16 cellular contexts compared by ENCODE assay signal in genomic region chr22:27576815-27577564, GRCh38.
DNase-seq lines count a peak whose midpoint lies in the region; ATAC-seq and TF ChIP-seq lines count a peak whose summit lies in the region.
"Had no signal": no experiment of that assay in that cellular context is flagged by ENCODE, and none has a peak within 500 bp of the region (broad histone marks: within the 10 kb centered on the region; RNA-seq: fewer than 3 reads in every experiment).

No MANE protein-coding gene starts in this region.

- H3K4me1 Mint-ChIP-seq in GM23338: peaks cover 28% of the 10 kb centered on the region
- H3K4me1 Mint-ChIP-seq: memory B cell had no signal

- H2AFZ ChIP-seq in GM23338: no peak overlapping the region; the same call in 1 of the 2 replicates
- H2AFZ ChIP-seq: parathyroid adenoma had no signal

- no peak for TF ChIP-seq POLR2A in esophagus squamous epithelium (IDR thresholded peaks at IDR 0.05)

- no peaks in the 10 kb centered on the region for H3K79me2 ChIP-seq in GM23338 (replicated peaks; ENCODE audit: insufficient read depth)
- H3K79me2 ChIP-seq: parathyroid adenoma had no signal

- no peak overlapping the region for H3K4me3 Mint-ChIP-seq in GM23338
- H3K4me3 Mint-ChIP-seq: HFFc6, memory B cell had no signal

- H3K36me3 ChIP-seq in GM23338 (ENCODE audit: insufficient read depth) (no peaks in the 10 kb centered on the region), esophagus squamous epithelium (no peaks in the 10 kb centered on the region)
- H3K36me3 ChIP-seq: cardiac muscle cell, WERI-Rb-1 had no signal

- TF ChIP-seq CTCF in GM23338 (conservative IDR thresholded peaks at IDR 0.05; ENCODE audit: low read depth in 2 of 2): no peak
- no peak for TF ChIP-seq CTCF in esophagus squamous epithelium (IDR thresholded peaks at IDR 0.05)
- TF ChIP-seq CTCF in GM10266 (IDR thresholded peaks at IDR 0.05; ENCODE audit: control insufficient read depth, insufficient read depth, low read depth, missing control alignments): no peak

- ATAC-seq in GM23338 (peak; percentile 17; the same call in 1 of the 3 replicates), left cardiac atrium (peak; percentile 38 to 55), HG03280 (IDR thresholded peaks at IDR 0.05; ENCODE audit: unreplicated experiment) (no peak)

- 73 to 74% methylated on average over 17 to 18 of the region's 20 CpGs for WGBS in esophagus squamous epithelium, 2 donors

- no peaks in the 10 kb centered on the region for H3K9me3 ChIP-seq in esophagus squamous epithelium

- no peak overlapping the region for H3K27ac Mint-ChIP-seq in GM23338
- H3K27ac Mint-ChIP-seq: HFFc6, memory B cell had no signal

- H3K9me2 ChIP-seq in GM23338 (ENCODE audit: insufficient read depth): no peaks in the 10 kb centered on the region

- H3K27ac ChIP-seq in GM23338 (ENCODE audit: low read depth) (no peak overlapping the region), esophagus squamous epithelium (peak overlapping the region in 2 of 4 donors; percentile 16 to 28)
- H3K27ac ChIP-seq: cardiac muscle cell, parathyroid adenoma, WERI-Rb-1 had no signal

- H3F3A ChIP-seq in GM23338 (replicated peaks; ENCODE audit: low read depth): 0 out of 2 replicates have a peak, but pooled peaks cover 2% of the 10 kb centered on the region

- DNase-seq in GM23338 (ENCODE audit: low spot score) (peak; percentile 32), brain pericyte (ENCODE audit: low read depth, low spot score) (peak; percentile 58), left cardiac atrium (peak; percentile 34), non-pigmented ciliary epithelial cell (ENCODE audit: low read depth) (peak; percentile 38), NOMO-1 (lab: John Stamatoyannopoulos, UW; ENCODE audit: unreplicated experiment in 2 of 2) (no peak), esophagus squamous epithelium (lab: John Stamatoyannopoulos, UW) (no peak), GM10266 (ENCODE audit: extremely low spot score) (no peak)
- DNase-seq: activated effector memory CD4-positive, alpha-beta T cell treated with anti-CD3 and anti-CD28 coated beads, Interleukin-2, amount 50 U/mL, for 16 hours; HFFc6; stimulated activated CD4-positive, alpha-beta T cell treated with anti-CD3 and anti-CD28 coated beads, Interleukin-2, amount 100 ng/mL, for 24 hours; stimulated activated CD8-positive, alpha-beta memory T cell treated with anti-CD3 and anti-CD28 coated beads, Interleukin-4, amount 100 ng/mL, for 48 hours; WERI-Rb-1 had no signal

- no peaks in the 10 kb centered on the region; the same call in 2 of the 3 replicates for H3K9me3 Mint-ChIP-seq in GM23338

- H4K20me1 ChIP-seq in GM23338 (replicated peaks; ENCODE audit: insufficient read depth): 0 out of 2 replicates have a peak, but pooled peaks cover 3% of the 10 kb centered on the region

- no peaks in the 10 kb centered on the region for H3K36me3 Mint-ChIP-seq in GM23338 (ENCODE audit: low read depth)
- H3K36me3 Mint-ChIP-seq: memory B cell had no signal

- H3K4me3 ChIP-seq in GM23338: no peak overlapping the region
- H3K4me3 ChIP-seq in esophagus squamous epithelium: no peak overlapping the region
- H3K4me3 ChIP-seq: cardiac muscle cell had no signal

- H3K27me3 ChIP-seq in GM23338 (ENCODE audit: insufficient read depth): no peaks in the 10 kb centered on the region
- peaks cover 0 to 45% (median 0%) of the 10 kb centered on the region in 4 donors for H3K27me3 ChIP-seq in esophagus squamous epithelium
- H3K27me3 ChIP-seq: cardiac muscle cell had no signal

- H3K4me2 ChIP-seq in GM23338: no peak overlapping the region

- intact Hi-C loops in left cardiac atrium (cut with DNase I): no loop called here
- intact Hi-C loops in esophagus squamous epithelium (cut with DNase I): no loop called here

- peaks cover 30% of the 10 kb centered on the region for H3K27me3 Mint-ChIP-seq in GM23338 (ENCODE audit: insufficient read depth, low read depth, poor library complexity)

- H3K4me1 ChIP-seq in GM23338 (ENCODE audit: insufficient read depth) (peaks cover 8% of the 10 kb centered on the region; the same call in 1 of the 2 replicates), esophagus squamous epithelium (peaks cover 0 to 53% (median 2%) of the 10 kb centered on the region in 3 donors)
- H3K4me1 ChIP-seq: parathyroid adenoma had no signal

TF ChIP-seq in GM23338, 12 proteins besides CTCF, POLR2A, EP300 and RAD21:
- TF ChIP-seq EZH2phosphoT487 (IDR thresholded peaks at IDR 0.05; ENCODE audit: unreplicated experiment) (no peak), EZH2 (IDR thresholded peaks at IDR 0.05; ENCODE audit: low read depth, unreplicated experiment) (no peak), ZNF114 (CRISPR knock-in tag; IDR thresholded peaks at IDR 0.05) (no peak), STAT1 (IDR thresholded peaks at IDR 0.05; ENCODE audit: unreplicated experiment) (no peak), REST (IDR thresholded peaks at IDR 0.05; ENCODE audit: unreplicated experiment) (no peak), JUNB (IDR thresholded peaks at IDR 0.05; ENCODE audit: unreplicated experiment) (no peak)
TF ChIP-seq in GM23338: peak in this region for 0.

Comparison
In these comparisons a context has a peak if more than half of its experiments do, and no peak if none do; other contexts are left out.
1. DNase-seq: peak in GM23338 (single experiment), brain pericyte (single experiment), left cardiac atrium (single experiment) and non-pigmented ciliary epithelial cell (single experiment); none in NOMO-1 (0 of 2), esophagus squamous epithelium (single experiment) and GM10266 (single experiment).